In genomic region chr14:32382704-32383103, GRCh38 we compare ENCODE assay signal across 10 cellular contexts. TPM values are rescaled to one million over a fixed set of nuclear protein-coding genes. Genes with fewer than 3 reads are reported as not detected.
DNase-seq lines count a peak whose midpoint lies in the region; ATAC-seq, FAIRE-seq and TF ChIP-seq lines count a peak whose summit lies in the region.
"Had no signal": no experiment of that assay in that cellular context is flagged by ENCODE, and none has a peak within 500 bp of the region (broad histone marks: within the 10 kb centered on the region; RNA-seq: fewer than 3 reads in every experiment).

No MANE protein-coding gene starts in this region.

- no peak overlapping the region for H2AFZ ChIP-seq in K562 (ENCODE audit: low read depth, low read length)

- no peak overlapping the region for H3K4me2 ChIP-seq in K562 (ENCODE audit: insufficient read depth, low read length)

- no peaks in the 10 kb centered on the region for H3K36me3 ChIP-seq in K562 (ENCODE audit: control insufficient read depth, insufficient read depth, low read length)

- H3K9me3 Mint-ChIP-seq in CD14-positive monocyte: peaks cover 0 to 4% (median 0%) of the 10 kb centered on the region in 7 donors

- no peak for FAIRE-seq in K562 (lab: Jason Lieb, UNC)

- 29% methylated on average over 1 of the region's 1 CpG for WGBS in K562 (ENCODE audit: insufficient coverage, low coverage, missing lambda C conversion rate)

- H3K27me3 ChIP-seq in K562 (ENCODE audit: control insufficient read depth in 2 of 2, insufficient read depth in 2 of 2, low read length in 2 of 2): no peaks in the 10 kb centered on the region

- intact Hi-C loops in K562 (cut with micrococcal nuclease): loop anchor here (2.0 to 10.0 kb wide), 2 partner anchors 48 to 128 kb away; no protein-coding TSS in a partner anchor
- intact Hi-C loops in CD14-positive monocyte (cut with micrococcal nuclease): no loop called here

- no TSS peak for BruUV-seq in K562 (replicated peaks; lab: Mats Ljungman, UMichigan)

- TF ChIP-seq RAD21 in K562 (CRISPR knock-in tag; conservative IDR thresholded peaks at IDR 0.05 in 1 of 2, IDR thresholded peaks at IDR 0.05 in 1 of 2): peak in 1 of 2 experiments; percentile 51; a peak in 2 of 4 replicates

- no peaks in the 10 kb centered on the region for H3K4me1 Mint-ChIP-seq in CD14-positive monocyte

- TF ChIP-seq CTCF in C4-2B (conservative IDR thresholded peaks at IDR 0.05) (peak; percentile 64), K562 (IDR thresholded peaks at IDR 0.05 in 2 of 3, conservative IDR thresholded peaks at IDR 0.05 in 1 of 3; ENCODE audit: insufficient read depth in 2 of 3, low read depth in 1 of 3, low read length in 3 of 3) (peak; percentile 28 to 43 (median 32); a peak in 4 of 6 replicates), CD14-positive monocyte (IDR thresholded peaks at IDR 0.05) (no peak)

- in situ Hi-C loops in K562 (cut with MboI): no loop called here

- no peak overlapping the region for H3K27ac Mint-ChIP-seq in CD14-positive monocyte
- H3K27ac Mint-ChIP-seq: naive B cell had no signal

- POLR2A ChIA-PET in K562 (lab: Yijun Ruan, JAX): interaction anchor here (0.5 kb wide), 1 partner anchor 201 kb away, joined by 3 read pairs; no protein-coding TSS in a partner anchor

- TF ChIP-seq EP300 in K562 (IDR thresholded peaks at IDR 0.05; ENCODE audit: low read length): no peak

- H4K20me1 ChIP-seq in K562 (replicated peaks; ENCODE audit: control insufficient read depth, insufficient read depth, low read length): no peaks in the 10 kb centered on the region

- H3K27ac ChIP-seq in C4-2B (no peak overlapping the region), K562 (ENCODE audit: extremely low read depth, low read depth, low read length) (no peak overlapping the region)

- H3K79me2 ChIP-seq in K562 (ENCODE audit: control insufficient read depth, insufficient read depth, low read length): no peaks in the 10 kb centered on the region

- no peaks in the 10 kb centered on the region for H3K36me3 Mint-ChIP-seq in CD14-positive monocyte
- H3K36me3 Mint-ChIP-seq: naive B cell had no signal

- 0 out of 5 replicates have a peak, but pooled peaks cover 0 to 2% of the 10 kb centered on the region in 2 experiments for H3K4me1 ChIP-seq in K562 (replicated peaks in 1 of 2; ENCODE audit: control insufficient read depth in 2 of 2, insufficient read depth in 2 of 2, low read length in 2 of 2)

- no peaks in the 10 kb centered on the region for H3K27me3 Mint-ChIP-seq in CD14-positive monocyte (ENCODE audit: low read depth in 3 of 3)

- DNase-seq in LHCN-M2 (ENCODE audit: low read depth) (peak; percentile 52), K562 (ENCODE audit: extremely low read depth in 1 of 4, low spot score in 3 of 4) (peak in 1 of 4 experiments; percentile 12), kidney tubule cell (ENCODE audit: low spot score) (peak; percentile 38), NCI-H1092 (lab: John Stamatoyannopoulos, UW) (no peak), CD14-positive monocyte (ENCODE audit: low spot score) (no peak), NCI-H1092 treated with DMSO at 0.1 percent for 48 hours (lab: John Stamatoyannopoulos, UW) (no peak)
- DNase-seq: naive B cell, T1000 had no signal

- no peak overlapping the region for H3K9ac ChIP-seq in K562 (ENCODE audit: insufficient read depth in 1 of 2, low read depth in 2 of 2, low read length in 2 of 2)

- no peak overlapping the region for H3K4me3 Mint-ChIP-seq in CD14-positive monocyte

- H3K9me1 ChIP-seq in K562 (ENCODE audit: control insufficient read depth, insufficient read depth, low read length): no peaks in the 10 kb centered on the region

- no peaks in the 10 kb centered on the region for H3K9me3 ChIP-seq in K562 (replicated peaks; ENCODE audit: control insufficient read depth, insufficient read depth, low read depth, low read length)

- CTCF ChIA-PET in K562 (lab: Yijun Ruan, JAX; ENCODE audit: low intra/inter-chr PET ratio): no interaction called here

- no peak for TF ChIP-seq POLR2A in K562 (conservative IDR thresholded peaks at IDR 0.05)

- ATAC-seq in K562 (peak; percentile 74; the same call in 2 of the 3 replicates), HG03521 (IDR thresholded peaks at IDR 0.05; ENCODE audit: unreplicated experiment) (no peak)

- no peak overlapping the region for H3K4me3 ChIP-seq in K562

TF ChIP-seq in K562, 482 proteins besides CTCF, POLR2A, EP300 and RAD21:
- 0 out of 2 replicates have a peak, but pooled peaks have one; percentile 18 for TF ChIP-seq SMC3 (conservative IDR thresholded peaks at IDR 0.05; ENCODE audit: insufficient read depth, low read depth, low read length)
- TF ChIP-seq, protein P1, sequence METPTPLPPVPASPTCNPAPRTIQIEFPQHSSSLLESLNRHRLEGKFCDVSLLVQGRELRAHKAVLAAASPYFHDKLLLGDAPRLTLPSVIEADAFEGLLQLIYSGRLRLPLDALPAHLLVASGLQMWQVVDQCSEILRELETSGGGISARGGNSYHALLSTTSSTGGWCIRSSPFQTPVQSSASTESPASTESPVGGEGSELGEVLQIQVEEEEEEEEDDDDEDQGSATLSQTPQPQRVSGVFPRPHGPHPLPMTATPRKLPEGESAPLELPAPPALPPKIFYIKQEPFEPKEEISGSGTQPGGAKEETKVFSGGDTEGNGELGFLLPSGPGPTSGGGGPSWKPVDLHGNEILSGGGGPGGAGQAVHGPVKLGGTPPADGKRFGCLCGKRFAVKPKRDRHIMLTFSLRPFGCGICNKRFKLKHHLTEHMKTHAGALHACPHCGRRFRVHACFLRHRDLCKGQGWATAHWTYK (CRISPR knock-in tag; IDR thresholded peaks at IDR 0.05): no peak

RNA-seq across cellular contexts. Expression of gene AKAP6, which starts 53.6 kb away (rescaled TPM):
- 1.8 and 2.7 TPM in 2 replicates for total RNA-seq in LHCN-M2 (2014; rRNA removed)
- 1.2 TPM for polyA plus RNA-seq in LHCN-M2 (2012)
- total RNA-seq in K562 (2011; cell fraction: chromatin; rRNA removed; ENCODE audit: low replicate concordance): 2.4 and 3.2 TPM in 2 replicates
- total RNA-seq in K562 (2011; cell fraction: nucleolus; rRNA removed): 1.2 and 2.4 TPM in 2 replicates
- total RNA-seq in K562 (2011; cell fraction: nucleoplasm; rRNA removed): 2.9 and 3.0 TPM in 2 replicates
- total RNA-seq in K562 (2014; rRNA removed): 0.49 and 1.7 TPM in 2 replicates
- total RNA-seq in K562 (2014; rRNA removed; fragmentation: Illumina TruSeq; extraction: Trizol): 0.62 and 0.73 TPM in 2 replicates
- 0.25 and 0.41 TPM in 2 replicates for total RNA-seq in K562 (2015; rRNA removed; fragmentation: Illumina TruSeq; extraction: Trizol)
- 0.42 and 0.62 TPM in 2 replicates for total RNA-seq in K562 (2021)
- polyA plus RNA-seq in K562 (2011; rRNA removed): 0.28 and 1.3 TPM in 2 replicates
- 0.04 and 0.31 TPM in 2 replicates for polyA plus RNA-seq in K562 (2011; cell fraction: cytosol; rRNA removed)
- 0.48 and 1.2 TPM in 2 replicates for polyA plus RNA-seq in K562 (2011; cell fraction: nucleus; rRNA removed)
- 0.10 and 0.35 TPM in 2 replicates for polyA plus RNA-seq in K562 (2012)
- 0.29 and 0.42 TPM in 2 replicates for polyA plus RNA-seq in K562 (2014; fragmentation: Illumina TruSeq; extraction: Trizol)
- polyA plus RNA-seq in K562 (2014; fragmentation: Nextera tagmentation; extraction: Ambion mirVana): under 1 TPM; 0.03 to 0.14 TPM
- 0.38 and 0.48 TPM in 2 replicates for polyA plus RNA-seq in K562 (2014; rRNA removed)
- polyA minus RNA-seq in K562 (2011; rRNA and poly(A)+ RNA removed): 3.9 and 4.1 TPM in 2 replicates
- 0.55 and 0.57 TPM in 2 replicates for polyA minus RNA-seq in K562 (2011; cell fraction: cytosol; rRNA and poly(A)+ RNA removed)
- polyA minus RNA-seq in K562 (2011; cell fraction: nucleus; rRNA and poly(A)+ RNA removed): 1.2 and 1.6 TPM in 2 replicates
- not detected for polyA plus RNA-seq in CD14-positive monocyte

Comparison
In these comparisons a context has a peak if more than half of its experiments do, and no peak if none do; other contexts are left out.
1. DNase-seq: peak in LHCN-M2 (single experiment) and kidney tubule cell (single experiment); none in NCI-H1092 (single experiment), CD14-positive monocyte (single experiment) and NCI-H1092 treated with DMSO at 0.1 percent for 48 hours (single experiment).